In the genomic region with DNA sequence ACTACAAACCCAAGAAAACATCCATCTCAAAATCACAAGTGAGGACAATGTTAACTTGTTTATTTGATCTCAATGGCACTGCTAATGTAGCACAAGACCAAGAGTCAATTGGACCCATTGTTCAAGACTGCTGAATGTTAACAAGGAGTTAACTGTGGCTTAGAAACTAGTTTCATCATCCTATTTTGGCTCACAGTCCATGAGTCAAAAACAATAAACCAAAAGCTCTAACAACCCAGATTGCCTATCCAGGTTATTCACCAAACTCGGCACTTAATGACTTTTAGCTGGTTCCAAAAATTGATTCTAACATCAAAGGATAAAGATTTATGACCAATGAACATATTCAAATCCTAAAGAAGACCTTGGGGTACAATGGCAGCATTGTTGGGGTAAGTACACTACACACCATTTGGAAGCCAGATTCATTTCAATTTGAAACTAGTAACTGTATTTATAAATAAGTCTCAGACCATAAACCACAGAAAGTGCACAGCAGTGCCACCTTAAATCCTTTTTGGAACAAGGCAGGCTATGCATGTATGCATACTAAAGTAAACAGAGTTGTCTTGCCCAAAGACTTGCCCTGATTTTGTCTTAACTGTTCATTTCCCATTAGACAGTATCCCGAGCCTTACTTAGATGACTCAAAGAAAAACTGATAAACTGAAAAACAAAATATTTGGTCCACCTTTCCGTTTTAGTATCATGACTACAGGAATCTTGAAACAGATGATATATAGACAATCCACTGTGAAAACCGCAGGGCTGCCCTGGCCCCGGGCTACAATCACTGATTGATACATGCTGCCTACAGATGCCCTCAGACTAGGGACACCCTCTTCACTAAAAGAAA, we compare ENCODE assay signal across 1 cellular context.
TF ChIP-seq lines count a peak whose summit lies in the region.

No MANE protein-coding gene starts in this region.

TF ChIP-seq in GM12878, 131 proteins besides CTCF, POLR2A, EP300 and RAD21 (continued from another document):
- TF ChIP-seq, protein P1, sequence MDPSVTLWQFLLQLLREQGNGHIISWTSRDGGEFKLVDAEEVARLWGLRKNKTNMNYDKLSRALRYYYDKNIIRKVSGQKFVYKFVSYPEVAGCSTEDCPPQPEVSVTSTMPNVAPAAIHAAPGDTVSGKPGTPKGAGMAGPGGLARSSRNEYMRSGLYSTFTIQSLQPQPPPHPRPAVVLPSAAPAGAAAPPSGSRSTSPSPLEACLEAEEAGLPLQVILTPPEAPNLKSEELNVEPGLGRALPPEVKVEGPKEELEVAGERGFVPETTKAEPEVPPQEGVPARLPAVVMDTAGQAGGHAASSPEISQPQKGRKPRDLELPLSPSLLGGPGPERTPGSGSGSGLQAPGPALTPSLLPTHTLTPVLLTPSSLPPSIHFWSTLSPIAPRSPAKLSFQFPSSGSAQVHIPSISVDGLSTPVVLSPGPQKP (IDR thresholded peaks at IDR 0.05; ENCODE audit: low read depth, low read length) = no peak
- TF ChIP-seq PML (IDR thresholded peaks at IDR 0.05; ENCODE audit: low read length) = no peak
- no peak for TF ChIP-seq BRCA1 (IDR thresholded peaks at IDR 0.05; ENCODE audit: low read depth, low read length)
- TF ChIP-seq RELB (IDR thresholded peaks at IDR 0.05; ENCODE audit: low read depth) = peak; percentile 62
- TF ChIP-seq SMC3 (IDR thresholded peaks at IDR 0.05; ENCODE audit: borderline replicate concordance, low read length) = 0 out of 2 replicates have a peak, but pooled peaks have one; percentile 2
- no peak for TF ChIP-seq KAT2A (conservative IDR thresholded peaks at IDR 0.05; ENCODE audit: control insufficient read depth, low read depth, low read length)
- TF ChIP-seq MEF2B (IDR thresholded peaks at IDR 0.05; ENCODE audit: partially characterized antibody, poor library complexity, severe bottlenecking) = peak; percentile 75
- TF ChIP-seq ESRRA (IDR thresholded peaks at IDR 0.05; ENCODE audit: low read length) = no peak
- TF ChIP-seq SREBF1 (IDR thresholded peaks at IDR 0.05; ENCODE audit: low read length) = no peak
- no peak for TF ChIP-seq CHD1 (IDR thresholded peaks at IDR 0.05; ENCODE audit: low read depth, low read length)
- no peak for TF ChIP-seq FOS (IDR thresholded peaks at IDR 0.05; ENCODE audit: borderline replicate concordance, extremely low read depth, insufficient read length)
- peak; percentile 92; the same call in 2 of the 3 replicates for TF ChIP-seq POU2F2 (IDR thresholded peaks at IDR 0.05; ENCODE audit: borderline replicate concordance, low read depth, low read length)
- TF ChIP-seq TBL1XR1 (IDR thresholded peaks at IDR 0.05; ENCODE audit: low read depth, low read length) = 0 out of 2 replicates have a peak, but pooled peaks have one; percentile 26
- TF ChIP-seq POLR2AphosphoS5 (IDR thresholded peaks at IDR 0.05; ENCODE audit: low read length) = no peak
- TF ChIP-seq FOXM1 (IDR thresholded peaks at IDR 0.05; ENCODE audit: low read depth, low read length) = no peak
- peak in 1 of 2 experiments; percentile 27; a peak in 1 of 4 replicates for TF ChIP-seq BHLHE40 (IDR thresholded peaks at IDR 0.05; ENCODE audit: borderline replicate concordance in 1 of 2, low read depth in 2 of 2, low read length in 1 of 2)
- TF ChIP-seq NFIC (IDR thresholded peaks at IDR 0.05; ENCODE audit: low read depth, low read length) = peak; percentile 85
- peak in 1 of 2 experiments; percentile 41; a peak in 1 of 4 replicates for TF ChIP-seq ETV6 (conservative IDR thresholded peaks at IDR 0.05 in 1 of 2, IDR thresholded peaks at IDR 0.05 in 1 of 2; ENCODE audit: borderline replicate concordance in 1 of 2, low read depth in 1 of 2)
- TF ChIP-seq ASH2L (IDR thresholded peaks at IDR 0.05; ENCODE audit: borderline replicate concordance, low read depth) = no peak
- TF ChIP-seq, protein P2, sequence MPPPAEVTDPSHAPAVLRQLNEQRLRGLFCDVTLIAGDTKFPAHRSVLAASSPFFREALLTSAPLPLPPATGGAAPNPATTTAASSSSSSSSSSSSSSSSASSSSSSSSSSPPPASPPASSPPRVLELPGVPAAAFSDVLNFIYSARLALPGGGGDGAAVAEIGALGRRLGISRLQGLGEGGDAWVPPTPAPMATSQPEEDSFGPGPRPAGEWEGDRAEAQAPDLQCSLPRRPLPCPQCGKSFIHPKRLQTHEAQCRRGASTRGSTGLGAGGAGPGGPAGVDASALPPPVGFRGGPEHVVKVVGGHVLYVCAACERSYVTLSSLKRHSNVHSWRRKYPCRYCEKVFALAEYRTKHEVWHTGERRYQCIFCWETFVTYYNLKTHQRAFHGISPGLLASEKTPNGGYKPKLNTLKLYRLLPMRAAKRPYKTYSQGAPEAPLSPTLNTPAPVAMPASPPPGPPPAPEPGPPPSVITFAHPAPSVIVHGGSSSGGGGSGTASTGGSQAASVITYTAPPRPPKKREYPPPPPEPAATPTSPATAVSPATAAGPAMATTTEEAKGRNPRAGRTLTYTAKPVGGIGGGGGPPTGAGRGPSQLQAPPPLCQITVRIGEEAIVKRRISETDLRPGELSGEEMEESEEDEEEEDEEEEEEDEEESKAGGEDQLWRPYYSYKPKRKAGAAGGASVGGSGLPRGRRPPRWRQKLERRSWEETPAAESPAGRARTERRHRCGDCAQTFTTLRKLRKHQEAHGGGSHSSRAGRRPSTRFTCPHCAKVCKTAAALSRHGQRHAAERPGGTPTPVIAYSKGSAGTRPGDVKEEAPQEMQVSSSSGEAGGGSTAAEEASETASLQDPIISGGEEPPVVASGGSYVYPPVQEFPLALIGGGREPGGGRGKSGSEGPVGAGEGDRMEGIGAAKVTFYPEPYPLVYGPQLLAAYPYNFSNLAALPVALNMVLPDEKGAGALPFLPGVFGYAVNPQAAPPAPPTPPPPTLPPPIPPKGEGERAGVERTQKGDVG (CRISPR knock-in tag; IDR thresholded peaks at IDR 0.05) = no peak
- TF ChIP-seq HDAC2 (IDR thresholded peaks at IDR 0.05) = no peak
- TF ChIP-seq CREB1 (IDR thresholded peaks at IDR 0.05; ENCODE audit: low read depth) = 0 out of 2 replicates have a peak, but pooled peaks have one; percentile 5
- TF ChIP-seq DPF2 (IDR thresholded peaks at IDR 0.05) = 0 out of 2 replicates have a peak, but pooled peaks have one; percentile 13
- no peak for TF ChIP-seq ZSCAN29 (IDR thresholded peaks at IDR 0.05)
- TF ChIP-seq TARDBP (IDR thresholded peaks at IDR 0.05; ENCODE audit: borderline replicate concordance) = no peak
- TF ChIP-seq, protein P3, sequence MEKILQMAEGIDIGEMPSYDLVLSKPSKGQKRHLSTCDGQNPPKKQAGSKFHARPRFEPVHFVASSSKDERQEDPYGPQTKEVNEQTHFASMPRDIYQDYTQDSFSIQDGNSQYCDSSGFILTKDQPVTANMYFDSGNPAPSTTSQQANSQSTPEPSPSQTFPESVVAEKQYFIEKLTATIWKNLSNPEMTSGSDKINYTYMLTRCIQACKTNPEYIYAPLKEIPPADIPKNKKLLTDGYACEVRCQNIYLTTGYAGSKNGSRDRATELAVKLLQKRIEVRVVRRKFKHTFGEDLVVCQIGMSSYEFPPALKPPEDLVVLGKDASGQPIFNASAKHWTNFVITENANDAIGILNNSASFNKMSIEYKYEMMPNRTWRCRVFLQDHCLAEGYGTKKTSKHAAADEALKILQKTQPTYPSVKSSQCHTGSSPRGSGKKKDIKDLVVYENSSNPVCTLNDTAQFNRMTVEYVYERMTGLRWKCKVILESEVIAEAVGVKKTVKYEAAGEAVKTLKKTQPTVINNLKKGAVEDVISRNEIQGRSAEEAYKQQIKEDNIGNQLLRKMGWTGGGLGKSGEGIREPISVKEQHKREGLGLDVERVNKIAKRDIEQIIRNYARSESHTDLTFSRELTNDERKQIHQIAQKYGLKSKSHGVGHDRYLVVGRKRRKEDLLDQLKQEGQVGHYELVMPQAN (conservative IDR thresholded peaks at IDR 0.05) = 0 out of 2 replicates have a peak, but pooled peaks have one; percentile 16
- TF ChIP-seq, protein P4, sequence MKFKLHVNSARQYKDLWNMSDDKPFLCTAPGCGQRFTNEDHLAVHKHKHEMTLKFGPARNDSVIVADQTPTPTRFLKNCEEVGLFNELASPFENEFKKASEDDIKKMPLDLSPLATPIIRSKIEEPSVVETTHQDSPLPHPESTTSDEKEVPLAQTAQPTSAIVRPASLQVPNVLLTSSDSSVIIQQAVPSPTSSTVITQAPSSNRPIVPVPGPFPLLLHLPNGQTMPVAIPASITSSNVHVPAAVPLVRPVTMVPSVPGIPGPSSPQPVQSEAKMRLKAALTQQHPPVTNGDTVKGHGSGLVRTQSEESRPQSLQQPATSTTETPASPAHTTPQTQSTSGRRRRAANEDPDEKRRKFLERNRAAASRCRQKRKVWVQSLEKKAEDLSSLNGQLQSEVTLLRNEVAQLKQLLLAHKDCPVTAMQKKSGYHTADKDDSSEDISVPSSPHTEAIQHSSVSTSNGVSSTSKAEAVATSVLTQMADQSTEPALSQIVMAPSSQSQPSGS (IDR thresholded peaks at IDR 0.05; ENCODE audit: low read length) = peak; percentile 54; the same call in 1 of the 2 replicates
- TF ChIP-seq IRF4 (IDR thresholded peaks at IDR 0.05; ENCODE audit: low read depth, low read length) = no peak
- 0 out of 2 replicates have a peak, but pooled peaks have one; percentile 54 for TF ChIP-seq NR2F1 (conservative IDR thresholded peaks at IDR 0.05)
- TF ChIP-seq ATF3 (IDR thresholded peaks at IDR 0.05; ENCODE audit: borderline replicate concordance, extremely low read depth, low read depth, low read length) = no peak
- no peak for TF ChIP-seq PRDM15 (CRISPR knock-in tag; IDR thresholded peaks at IDR 0.05)
- no peak for TF ChIP-seq USF1 (IDR thresholded peaks at IDR 0.05; ENCODE audit: borderline replicate concordance, extremely low read length, insufficient read depth, low read depth, low read length)
- no peak for TF ChIP-seq USF2 (IDR thresholded peaks at IDR 0.05; ENCODE audit: borderline replicate concordance, low read depth, low read length)
